Comparison of ENCODE assay signal across 1 cellular context in the genomic region with DNA sequence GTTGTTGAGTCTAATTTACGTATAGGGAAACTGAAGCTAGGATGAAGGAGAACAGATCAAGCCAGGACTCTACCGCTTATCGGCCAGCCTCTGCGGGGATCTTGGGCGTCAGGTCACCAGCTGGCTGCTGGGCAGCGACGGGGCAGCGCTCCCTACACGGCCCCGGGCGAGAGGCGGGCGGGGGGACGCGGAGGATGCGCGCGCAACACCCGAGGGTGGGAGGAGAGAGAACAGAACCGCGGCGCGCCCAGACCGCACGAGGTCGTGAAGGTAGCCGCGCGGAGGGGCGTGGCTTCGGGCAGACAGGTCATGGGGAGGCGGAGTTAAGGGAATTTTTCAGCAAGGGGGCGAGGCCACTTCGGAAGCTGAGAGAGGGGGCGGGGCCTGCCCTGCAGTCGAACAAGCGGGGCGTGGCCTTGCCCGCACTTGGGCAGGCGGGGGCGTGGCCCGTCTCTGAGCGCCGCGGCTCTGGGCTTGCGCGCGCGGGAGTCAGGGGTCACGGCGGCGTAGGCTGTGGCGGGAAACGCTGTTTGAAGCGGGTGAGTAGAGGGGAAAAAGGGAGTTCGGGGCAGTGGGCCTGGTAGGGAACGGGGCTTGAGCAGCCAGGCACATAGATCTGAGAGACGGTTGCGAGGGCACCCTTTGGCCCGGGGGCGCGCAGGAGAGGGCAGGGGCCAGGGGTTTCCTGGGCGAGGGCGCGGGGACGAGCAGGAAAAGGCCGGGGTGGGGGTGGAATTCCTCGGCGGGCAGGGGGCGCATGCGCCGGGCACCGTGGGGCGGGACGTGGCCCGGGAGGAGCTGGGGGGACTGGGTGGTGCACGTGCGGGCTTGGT.
TF ChIP-seq lines count a peak whose summit lies in the region.

A gene (plus strand): TSS at position 496 of the 833 bp plus-strand sequence. CDS start 14,505 bp downstream, outside the sequence.

TF ChIP-seq in K562, 482 proteins besides CTCF, POLR2A, EP300 and RAD21 (continued from another document and continues in another):
- TF ChIP-seq CBX2 (IDR thresholded peaks at IDR 0.05; ENCODE audit: insufficient read depth, low read length, poor library complexity, severe bottlenecking) (no peak), DNMT1 (IDR thresholded peaks at IDR 0.05) (no peak; the same call in 1 of the 2 replicates), SNRNP70 (optimal IDR thresholded peaks at IDR 0.05; ENCODE audit: low read depth, low read length) (no peak), ZC3H8 (IDR thresholded peaks at IDR 0.05) (no peak), SMAD1 (IDR thresholded peaks at IDR 0.05; ENCODE audit: low read depth, low read length, partially characterized antibody) (peak; percentile 43), KDM2B (CRISPR knock-in tag; IDR thresholded peaks at IDR 0.05) (no peak), PTBP1 (IDR thresholded peaks at IDR 0.05; ENCODE audit: low read depth, low read length) (no peak), POLR2AphosphoS2 (IDR thresholded peaks at IDR 0.05; ENCODE audit: low read length) (peak; percentile 99), PCBP2 (IDR thresholded peaks at IDR 0.05; ENCODE audit: low read depth, low read length, poor library complexity, severe bottlenecking) (no peak), HCFC1 (IDR thresholded peaks at IDR 0.05; ENCODE audit: low read depth, low read length) (no peak; the same call in 1 of the 2 replicates), IRF2 (CRISPR knock-in tag; IDR thresholded peaks at IDR 0.05) (no peak), ARHGAP35 (IDR thresholded peaks at IDR 0.05; ENCODE audit: partially characterized antibody) (no peak), ELF2 (CRISPR knock-in tag; IDR thresholded peaks at IDR 0.05) (peak; percentile 91), ZNF57 (CRISPR knock-in tag; IDR thresholded peaks at IDR 0.05) (0 out of 2 replicates have a peak, but pooled peaks have one; percentile 41), ZNF212 (CRISPR knock-in tag; IDR thresholded peaks at IDR 0.05) (no peak), GATAD2B (IDR thresholded peaks at IDR 0.05; ENCODE audit: borderline replicate concordance) (no peak), EP400 (IDR thresholded peaks at IDR 0.05) (peak; percentile 83)
- TF ChIP-seq, protein P1, sequence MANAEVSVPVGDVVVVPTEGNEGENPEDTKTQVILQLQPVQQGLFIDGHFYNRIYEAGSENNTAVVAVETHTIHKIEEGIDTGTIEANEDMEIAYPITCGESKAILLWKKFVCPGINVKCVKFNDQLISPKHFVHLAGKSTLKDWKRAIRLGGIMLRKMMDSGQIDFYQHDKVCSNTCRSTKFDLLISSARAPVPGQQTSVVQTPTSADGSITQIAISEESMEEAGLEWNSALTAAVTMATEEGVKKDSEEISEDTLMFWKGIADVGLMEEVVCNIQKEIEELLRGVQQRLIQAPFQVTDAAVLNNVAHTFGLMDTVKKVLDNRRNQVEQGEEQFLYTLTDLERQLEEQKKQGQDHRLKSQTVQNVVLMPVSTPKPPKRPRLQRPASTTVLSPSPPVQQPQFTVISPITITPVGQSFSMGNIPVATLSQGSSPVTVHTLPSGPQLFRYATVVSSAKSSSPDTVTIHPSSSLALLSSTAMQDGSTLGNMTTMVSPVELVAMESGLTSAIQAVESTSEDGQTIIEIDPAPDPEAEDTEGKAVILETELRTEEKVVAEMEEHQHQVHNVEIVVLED (CRISPR knock-in tag; IDR thresholded peaks at IDR 0.05): peak; percentile 93
- TF ChIP-seq, protein P2, sequence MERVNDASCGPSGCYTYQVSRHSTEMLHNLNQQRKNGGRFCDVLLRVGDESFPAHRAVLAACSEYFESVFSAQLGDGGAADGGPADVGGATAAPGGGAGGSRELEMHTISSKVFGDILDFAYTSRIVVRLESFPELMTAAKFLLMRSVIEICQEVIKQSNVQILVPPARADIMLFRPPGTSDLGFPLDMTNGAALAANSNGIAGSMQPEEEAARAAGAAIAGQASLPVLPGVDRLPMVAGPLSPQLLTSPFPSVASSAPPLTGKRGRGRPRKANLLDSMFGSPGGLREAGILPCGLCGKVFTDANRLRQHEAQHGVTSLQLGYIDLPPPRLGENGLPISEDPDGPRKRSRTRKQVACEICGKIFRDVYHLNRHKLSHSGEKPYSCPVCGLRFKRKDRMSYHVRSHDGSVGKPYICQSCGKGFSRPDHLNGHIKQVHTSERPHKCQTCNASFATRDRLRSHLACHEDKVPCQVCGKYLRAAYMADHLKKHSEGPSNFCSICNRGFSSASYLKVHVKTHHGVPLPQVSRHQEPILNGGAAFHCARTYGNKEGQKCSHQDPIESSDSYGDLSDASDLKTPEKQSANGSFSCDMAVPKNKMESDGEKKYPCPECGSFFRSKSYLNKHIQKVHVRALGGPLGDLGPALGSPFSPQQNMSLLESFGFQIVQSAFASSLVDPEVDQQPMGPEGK (CRISPR knock-in tag; IDR thresholded peaks at IDR 0.05; ENCODE audit: borderline replicate concordance): no peak
- TF ChIP-seq, protein P3, sequence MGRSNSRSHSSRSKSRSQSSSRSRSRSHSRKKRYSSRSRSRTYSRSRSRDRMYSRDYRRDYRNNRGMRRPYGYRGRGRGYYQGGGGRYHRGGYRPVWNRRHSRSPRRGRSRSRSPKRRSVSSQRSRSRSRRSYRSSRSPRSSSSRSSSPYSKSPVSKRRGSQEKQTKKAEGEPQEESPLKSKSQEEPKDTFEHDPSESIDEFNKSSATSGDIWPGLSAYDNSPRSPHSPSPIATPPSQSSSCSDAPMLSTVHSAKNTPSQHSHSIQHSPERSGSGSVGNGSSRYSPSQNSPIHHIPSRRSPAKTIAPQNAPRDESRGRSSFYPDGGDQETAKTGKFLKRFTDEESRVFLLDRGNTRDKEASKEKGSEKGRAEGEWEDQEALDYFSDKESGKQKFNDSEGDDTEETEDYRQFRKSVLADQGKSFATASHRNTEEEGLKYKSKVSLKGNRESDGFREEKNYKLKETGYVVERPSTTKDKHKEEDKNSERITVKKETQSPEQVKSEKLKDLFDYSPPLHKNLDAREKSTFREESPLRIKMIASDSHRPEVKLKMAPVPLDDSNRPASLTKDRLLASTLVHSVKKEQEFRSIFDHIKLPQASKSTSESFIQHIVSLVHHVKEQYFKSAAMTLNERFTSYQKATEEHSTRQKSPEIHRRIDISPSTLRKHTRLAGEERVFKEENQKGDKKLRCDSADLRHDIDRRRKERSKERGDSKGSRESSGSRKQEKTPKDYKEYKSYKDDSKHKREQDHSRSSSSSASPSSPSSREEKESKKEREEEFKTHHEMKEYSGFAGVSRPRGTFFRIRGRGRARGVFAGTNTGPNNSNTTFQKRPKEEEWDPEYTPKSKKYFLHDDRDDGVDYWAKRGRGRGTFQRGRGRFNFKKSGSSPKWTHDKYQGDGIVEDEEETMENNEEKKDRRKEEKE (IDR thresholded peaks at IDR 0.05; ENCODE audit: borderline replicate concordance in 1 of 2, control insufficient read depth in 1 of 2, low read depth in 2 of 2, low read length in 1 of 2): no peak
- TF ChIP-seq, protein P4, sequence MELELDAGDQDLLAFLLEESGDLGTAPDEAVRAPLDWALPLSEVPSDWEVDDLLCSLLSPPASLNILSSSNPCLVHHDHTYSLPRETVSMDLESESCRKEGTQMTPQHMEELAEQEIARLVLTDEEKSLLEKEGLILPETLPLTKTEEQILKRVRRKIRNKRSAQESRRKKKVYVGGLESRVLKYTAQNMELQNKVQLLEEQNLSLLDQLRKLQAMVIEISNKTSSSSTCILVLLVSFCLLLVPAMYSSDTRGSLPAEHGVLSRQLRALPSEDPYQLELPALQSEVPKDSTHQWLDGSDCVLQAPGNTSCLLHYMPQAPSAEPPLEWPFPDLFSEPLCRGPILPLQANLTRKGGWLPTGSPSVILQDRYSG (tag; conservative IDR thresholded peaks at IDR 0.05; ENCODE audit: low read depth): no peak
- TF ChIP-seq, protein P5, sequence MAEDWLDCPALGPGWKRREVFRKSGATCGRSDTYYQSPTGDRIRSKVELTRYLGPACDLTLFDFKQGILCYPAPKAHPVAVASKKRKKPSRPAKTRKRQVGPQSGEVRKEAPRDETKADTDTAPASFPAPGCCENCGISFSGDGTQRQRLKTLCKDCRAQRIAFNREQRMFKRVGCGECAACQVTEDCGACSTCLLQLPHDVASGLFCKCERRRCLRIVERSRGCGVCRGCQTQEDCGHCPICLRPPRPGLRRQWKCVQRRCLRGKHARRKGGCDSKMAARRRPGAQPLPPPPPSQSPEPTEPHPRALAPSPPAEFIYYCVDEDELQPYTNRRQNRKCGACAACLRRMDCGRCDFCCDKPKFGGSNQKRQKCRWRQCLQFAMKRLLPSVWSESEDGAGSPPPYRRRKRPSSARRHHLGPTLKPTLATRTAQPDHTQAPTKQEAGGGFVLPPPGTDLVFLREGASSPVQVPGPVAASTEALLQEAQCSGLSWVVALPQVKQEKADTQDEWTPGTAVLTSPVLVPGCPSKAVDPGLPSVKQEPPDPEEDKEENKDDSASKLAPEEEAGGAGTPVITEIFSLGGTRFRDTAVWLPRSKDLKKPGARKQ (CRISPR knock-in tag; IDR thresholded peaks at IDR 0.05): no peak
- TF ChIP-seq, protein P6, sequence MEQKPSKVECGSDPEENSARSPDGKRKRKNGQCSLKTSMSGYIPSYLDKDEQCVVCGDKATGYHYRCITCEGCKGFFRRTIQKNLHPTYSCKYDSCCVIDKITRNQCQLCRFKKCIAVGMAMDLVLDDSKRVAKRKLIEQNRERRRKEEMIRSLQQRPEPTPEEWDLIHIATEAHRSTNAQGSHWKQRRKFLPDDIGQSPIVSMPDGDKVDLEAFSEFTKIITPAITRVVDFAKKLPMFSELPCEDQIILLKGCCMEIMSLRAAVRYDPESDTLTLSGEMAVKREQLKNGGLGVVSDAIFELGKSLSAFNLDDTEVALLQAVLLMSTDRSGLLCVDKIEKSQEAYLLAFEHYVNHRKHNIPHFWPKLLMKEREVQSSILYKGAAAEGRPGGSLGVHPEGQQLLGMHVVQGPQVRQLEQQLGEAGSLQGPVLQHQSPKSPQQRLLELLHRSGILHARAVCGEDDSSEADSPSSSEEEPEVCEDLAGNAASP (IDR thresholded peaks at IDR 0.05): no peak
- TF ChIP-seq, protein P7, sequence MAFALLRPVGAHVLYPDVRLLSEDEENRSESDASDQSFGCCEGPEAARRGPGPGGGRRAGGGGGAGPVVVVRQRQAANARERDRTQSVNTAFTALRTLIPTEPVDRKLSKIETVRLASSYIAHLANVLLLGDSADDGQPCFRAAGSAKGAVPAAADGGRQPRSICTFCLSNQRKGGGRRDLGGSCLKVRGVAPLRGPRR (CRISPR knock-in tag; IDR thresholded peaks at IDR 0.05): 0 out of 2 replicates have a peak, but pooled peaks have one; percentile 17
- TF ChIP-seq, protein P8, sequence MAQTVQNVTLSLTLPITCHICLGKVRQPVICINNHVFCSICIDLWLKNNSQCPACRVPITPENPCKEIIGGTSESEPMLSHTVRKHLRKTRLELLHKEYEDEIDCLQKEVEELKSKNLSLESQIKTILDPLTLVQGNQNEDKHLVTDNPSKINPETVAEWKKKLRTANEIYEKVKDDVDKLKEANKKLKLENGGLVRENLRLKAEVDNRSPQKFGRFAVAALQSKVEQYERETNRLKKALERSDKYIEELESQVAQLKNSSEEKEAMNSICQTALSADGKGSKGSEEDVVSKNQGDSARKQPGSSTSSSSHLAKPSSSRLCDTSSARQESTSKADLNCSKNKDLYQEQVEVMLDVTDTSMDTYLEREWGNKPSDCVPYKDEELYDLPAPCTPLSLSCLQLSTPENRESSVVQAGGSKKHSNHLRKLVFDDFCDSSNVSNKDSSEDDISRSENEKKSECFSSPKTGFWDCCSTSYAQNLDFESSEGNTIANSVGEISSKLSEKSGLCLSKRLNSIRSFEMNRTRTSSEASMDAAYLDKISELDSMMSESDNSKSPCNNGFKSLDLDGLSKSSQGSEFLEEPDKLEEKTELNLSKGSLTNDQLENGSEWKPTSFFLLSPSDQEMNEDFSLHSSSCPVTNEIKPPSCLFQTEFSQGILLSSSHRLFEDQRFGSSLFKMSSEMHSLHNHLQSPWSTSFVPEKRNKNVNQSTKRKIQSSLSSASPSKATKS (CRISPR knock-in tag; IDR thresholded peaks at IDR 0.05): 0 out of 2 replicates have a peak, but pooled peaks have one; percentile 8
- TF ChIP-seq, protein P9, sequence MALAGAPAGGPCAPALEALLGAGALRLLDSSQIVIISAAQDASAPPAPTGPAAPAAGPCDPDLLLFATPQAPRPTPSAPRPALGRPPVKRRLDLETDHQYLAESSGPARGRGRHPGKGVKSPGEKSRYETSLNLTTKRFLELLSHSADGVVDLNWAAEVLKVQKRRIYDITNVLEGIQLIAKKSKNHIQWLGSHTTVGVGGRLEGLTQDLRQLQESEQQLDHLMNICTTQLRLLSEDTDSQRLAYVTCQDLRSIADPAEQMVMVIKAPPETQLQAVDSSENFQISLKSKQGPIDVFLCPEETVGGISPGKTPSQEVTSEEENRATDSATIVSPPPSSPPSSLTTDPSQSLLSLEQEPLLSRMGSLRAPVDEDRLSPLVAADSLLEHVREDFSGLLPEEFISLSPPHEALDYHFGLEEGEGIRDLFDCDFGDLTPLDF (CRISPR knock-in tag; IDR thresholded peaks at IDR 0.05): peak; percentile 97
- TF ChIP-seq, protein P10, sequence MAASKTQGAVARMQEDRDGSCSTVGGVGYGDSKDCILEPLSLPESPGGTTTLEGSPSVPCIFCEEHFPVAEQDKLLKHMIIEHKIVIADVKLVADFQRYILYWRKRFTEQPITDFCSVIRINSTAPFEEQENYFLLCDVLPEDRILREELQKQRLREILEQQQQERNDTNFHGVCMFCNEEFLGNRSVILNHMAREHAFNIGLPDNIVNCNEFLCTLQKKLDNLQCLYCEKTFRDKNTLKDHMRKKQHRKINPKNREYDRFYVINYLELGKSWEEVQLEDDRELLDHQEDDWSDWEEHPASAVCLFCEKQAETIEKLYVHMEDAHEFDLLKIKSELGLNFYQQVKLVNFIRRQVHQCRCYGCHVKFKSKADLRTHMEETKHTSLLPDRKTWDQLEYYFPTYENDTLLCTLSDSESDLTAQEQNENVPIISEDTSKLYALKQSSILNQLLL (CRISPR knock-in tag; IDR thresholded peaks at IDR 0.05; ENCODE audit: borderline replicate concordance): no peak
- TF ChIP-seq, protein P11, sequence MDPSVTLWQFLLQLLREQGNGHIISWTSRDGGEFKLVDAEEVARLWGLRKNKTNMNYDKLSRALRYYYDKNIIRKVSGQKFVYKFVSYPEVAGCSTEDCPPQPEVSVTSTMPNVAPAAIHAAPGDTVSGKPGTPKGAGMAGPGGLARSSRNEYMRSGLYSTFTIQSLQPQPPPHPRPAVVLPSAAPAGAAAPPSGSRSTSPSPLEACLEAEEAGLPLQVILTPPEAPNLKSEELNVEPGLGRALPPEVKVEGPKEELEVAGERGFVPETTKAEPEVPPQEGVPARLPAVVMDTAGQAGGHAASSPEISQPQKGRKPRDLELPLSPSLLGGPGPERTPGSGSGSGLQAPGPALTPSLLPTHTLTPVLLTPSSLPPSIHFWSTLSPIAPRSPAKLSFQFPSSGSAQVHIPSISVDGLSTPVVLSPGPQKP (CRISPR knock-in tag; IDR thresholded peaks at IDR 0.05): no peak
